In the genomic region with DNA sequence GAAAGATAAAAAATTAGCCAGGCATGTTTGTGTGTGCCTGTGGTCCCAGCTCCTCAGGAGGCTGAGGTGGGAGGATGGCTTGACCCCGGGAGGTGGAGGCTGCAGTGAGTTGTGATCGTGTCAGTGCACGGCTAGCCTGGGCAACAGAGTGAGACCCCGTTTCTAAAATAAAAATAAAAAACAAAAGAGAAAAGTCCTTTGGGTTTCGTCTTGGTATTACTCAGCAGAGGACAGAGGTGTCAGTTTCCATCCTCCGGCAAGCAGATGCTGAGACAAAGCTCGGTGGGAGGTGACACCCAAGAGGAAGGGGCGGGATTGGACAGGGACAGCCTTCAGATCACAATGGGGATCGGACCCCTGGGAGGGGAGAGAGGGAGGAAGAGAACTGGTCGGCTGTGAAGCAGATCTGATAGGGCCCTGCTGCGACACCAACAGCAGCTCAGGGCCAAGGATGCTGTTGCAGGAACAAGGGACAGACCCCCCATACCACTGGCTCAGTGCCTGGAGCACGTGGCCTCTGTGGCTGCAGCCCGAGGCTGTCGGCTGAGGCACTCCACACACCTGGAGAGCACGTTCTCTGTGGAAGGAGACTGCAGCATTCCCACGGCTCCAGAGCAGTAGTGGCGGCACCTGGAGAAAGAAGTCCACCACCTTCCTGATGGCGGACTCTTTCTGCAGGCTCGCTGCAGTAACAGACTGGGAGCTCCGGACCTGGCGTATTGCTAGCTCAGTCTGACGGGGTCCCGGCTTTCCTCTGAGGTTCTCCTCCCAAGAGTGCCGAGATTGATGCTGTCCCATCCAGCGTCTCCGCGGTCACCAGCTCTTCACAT, we compare ENCODE assay signal across 11 cellular contexts. TPM values are rescaled to one million over a fixed set of nuclear protein-coding genes. Genes with fewer than 3 reads are reported as not detected.
DNase-seq lines count a peak whose midpoint lies in the region; ATAC-seq, FAIRE-seq and TF ChIP-seq lines count a peak whose summit lies in the region.
"Had no signal": no experiment of that assay in that cellular context is flagged by ENCODE, and none has a peak within 500 bp of the region (broad histone marks: within the 10 kb centered on the region; RNA-seq: fewer than 3 reads in every experiment).

No MANE protein-coding gene starts in this region.

- no peaks in the 10 kb centered on the region for H3K9me3 ChIP-seq in H1 (ENCODE audit: insufficient read depth in 2 of 2, low read depth in 1 of 2, low read length in 1 of 2)

- peak overlapping the region; percentile 92; the same call in 1 of the 2 replicates for H2BK15ac ChIP-seq in H1 (ENCODE audit: low read length)

- H2BK120ac ChIP-seq in H1 (replicated peaks; ENCODE audit: low read depth, low read length) = no peak overlapping the region

- peak overlapping the region; percentile 58 for H4K91ac ChIP-seq in H1 (replicated peaks; ENCODE audit: insufficient read length, low read length)

- H2BK20ac ChIP-seq in H1 (ENCODE audit: low read length) = no peak overlapping the region; the same call in 1 of the 2 replicates

- POLR2A ChIA-PET in H1 (lab: Charles Lee; ENCODE audit: partially characterized antibody) = interaction anchor here (0.7 to 1.0 kb wide), 2 partner anchors 16 to 42 kb away, joined by 3 read pairs; no protein-coding TSS in a partner anchor

- H3K4ac ChIP-seq in H1 (replicated peaks; ENCODE audit: insufficient read length, low read depth, low read length) = no peak overlapping the region

- H3K14ac ChIP-seq in H1 (ENCODE audit: insufficient read length) = no peak overlapping the region

- 89% methylated on average over 24 of the region's 27 CpGs; no CpG with 5 or more reads in 1 of the 2 experiments for WGBS in H1 (ENCODE audit: extremely low coverage in 1 of 2, insufficient coverage in 1 of 2, insufficient read length in 1 of 2, insufficient replicate concordance in 2 of 2, low coverage in 1 of 2, low lambda C conversion rate in 2 of 2, missing lambda C conversion rate in 1 of 2), 2 experiments

- H3K4me3 ChIP-seq in GM12864 (ENCODE audit: low read depth, low read length) (peak overlapping the region; percentile 84), H1 (ENCODE audit: extremely low read depth in 1 of 4, insufficient read depth in 2 of 4, low read depth in 3 of 4, low read length in 4 of 4) (no peak overlapping the region)
- peak overlapping the region; percentile 99 for H3K4me3 ChIP-seq in Jurkat, Clone E6-1 (ENCODE audit: low read length)

- ATAC-seq in GM19328 (IDR thresholded peaks at IDR 0.05; ENCODE audit: unreplicated experiment) = peak; percentile 36

- 0 out of 2 replicates have a peak overlapping the region, but pooled peaks have one; percentile 13 for H2AK5ac ChIP-seq in H1 (ENCODE audit: low read depth, low read length)

- no peaks in the 10 kb centered on the region for H3K79me1 ChIP-seq in H1 (ENCODE audit: low read depth, low read length)

- no peak for TF ChIP-seq EP300 in H1 (IDR thresholded peaks at IDR 0.05; ENCODE audit: borderline replicate concordance in 1 of 2, low read depth in 2 of 2, low read length in 2 of 2)

- H3K79me2 ChIP-seq in H1 (ENCODE audit: control insufficient read depth in 1 of 2, insufficient read depth in 2 of 2, low read length in 2 of 2) = no peaks in the 10 kb centered on the region

- no peak for FAIRE-seq in H1 (lab: Jason Lieb, UNC)
- FAIRE-seq: colon had no signal

- no peak overlapping the region for H3K4me2 ChIP-seq in H1 (ENCODE audit: insufficient read depth in 1 of 2, low read depth in 2 of 2, low read length in 2 of 2)

- H4K8ac ChIP-seq in H1 (ENCODE audit: extremely low read depth, insufficient read depth, low read length) = no peak overlapping the region

- no peak overlapping the region for H3K18ac ChIP-seq in H1 (ENCODE audit: extremely low read depth, low read length)

- H3K36me3 ChIP-seq in H1 (ENCODE audit: control insufficient read depth in 2 of 4, insufficient read depth in 4 of 4, low read length in 3 of 4) = no peaks in the 10 kb centered on the region

- CTCF ChIA-PET in H1 (lab: Charles Lee; ENCODE audit: partially characterized antibody) = interaction anchor here (0.6 to 6.5 kb wide), 13 partner anchors 9 to 297 kb away, joined by 3 to 52 read pairs (median 5); no protein-coding TSS in a partner anchor

- peaks cover 2% of the 10 kb centered on the region; the same call in 1 of the 2 replicates for H3K23me2 ChIP-seq in H1 (ENCODE audit: low read depth, low read length)

- H3K27me3 ChIP-seq in H1 (replicated peaks in 1 of 4; ENCODE audit: control insufficient read depth in 3 of 4, extremely low read depth in 1 of 4, insufficient read depth in 3 of 4, low read length in 3 of 4) = no peaks in the 10 kb centered on the region

- TF ChIP-seq POLR2A in H1 (IDR thresholded peaks at IDR 0.05; ENCODE audit: control extremely low read depth in 1 of 2, low read depth in 2 of 2, low read length in 2 of 2) = no peak

- no peak overlapping the region for H2AFZ ChIP-seq in H1 (ENCODE audit: low read length)

- no peak overlapping the region for H4K5ac ChIP-seq in H1 (ENCODE audit: insufficient read length, low read depth, low read length)

- peak; percentile 78 for DNase-seq in GM12864 (ENCODE audit: low read depth)
- DNase-seq in Jurkat, Clone E6-1 (ENCODE audit: low read depth, low spot score) = peak; percentile 80
- DNase-seq in H1 (ENCODE audit: low read depth in 1 of 2, low spot score in 2 of 2) = no peak
- no peak for DNase-seq in AG08396 (ENCODE audit: low spot score)
- no peak for DNase-seq in HT-29 (ENCODE audit: low spot score)
- DNase-seq in CD1c-positive myeloid dendritic cell (ENCODE audit: extremely low spot score) = no peak
- DNase-seq in NOMO-1 treated with DMSO at 0.1 percent for 48 hours (lab: John Stamatoyannopoulos, UW; ENCODE audit: unreplicated experiment) = no peak
- DNase-seq: NCI-H526 treated with DMSO at 0.1 percent for 48 hours, nucleus accumbens had no signal

- H3K56ac ChIP-seq in H1 (replicated peaks; ENCODE audit: insufficient read length, low read depth, low read length) = no peak overlapping the region

- TF ChIP-seq CTCF in GM12864 (IDR thresholded peaks at IDR 0.05; ENCODE audit: low read depth, low read length, missing control alignments) = no peak
- no peak for TF ChIP-seq CTCF in H1 (IDR thresholded peaks at IDR 0.05; ENCODE audit: control extremely low read depth in 1 of 3, insufficient read depth in 1 of 3, low read depth in 1 of 3, low read length in 3 of 3)

- H3K27ac ChIP-seq in H1 (ENCODE audit: low read depth, low read length) = no peak overlapping the region

- peaks cover 0 to 13% (median 9%) of the 10 kb centered on the region in 4 experiments; a peak in 4 of 7 replicates for H3K4me1 ChIP-seq in H1 (replicated peaks in 1 of 4; ENCODE audit: control insufficient read depth in 3 of 4, insufficient read depth in 4 of 4, low read length in 3 of 4)

- H2BK5ac ChIP-seq in H1 (ENCODE audit: low read depth, low read length) = no peak overlapping the region

- TF ChIP-seq RAD21 in H1 (IDR thresholded peaks at IDR 0.05 in 1 of 2, conservative IDR thresholded peaks at IDR 0.05 in 1 of 2; ENCODE audit: low read depth in 2 of 2, low read length in 2 of 2) = no peak

- no peak overlapping the region for H3K9ac ChIP-seq in H1 (replicated peaks in 1 of 4; ENCODE audit: extremely low read depth in 1 of 4, low read depth in 3 of 4, low read length in 3 of 4)

- no peaks in the 10 kb centered on the region for H4K20me1 ChIP-seq in H1 (replicated peaks in 1 of 2; ENCODE audit: control insufficient read depth in 1 of 2, insufficient read depth in 2 of 2, low read length in 2 of 2)

- H2BK12ac ChIP-seq in H1 (ENCODE audit: low read depth, low read length) = 0 out of 2 replicates have a peak overlapping the region, but pooled peaks have one; percentile 39

- H3K23ac ChIP-seq in H1 (ENCODE audit: insufficient read length) = no peak overlapping the region

TF ChIP-seq in H1, 55 proteins besides CTCF, POLR2A, EP300 and RAD21:
- no peak for TF ChIP-seq SIX5 (IDR thresholded peaks at IDR 0.05; ENCODE audit: low read depth, low read length)
- TF ChIP-seq CREB1 (IDR thresholded peaks at IDR 0.05) = no peak
- TF ChIP-seq JUND (IDR thresholded peaks at IDR 0.05; ENCODE audit: low read length) = no peak
- TF ChIP-seq PHF8 (conservative IDR thresholded peaks at IDR 0.05; ENCODE audit: low read depth, low read length) = no peak
- no peak for TF ChIP-seq SP2 (IDR thresholded peaks at IDR 0.05; ENCODE audit: low read length)
- no peak for TF ChIP-seq GABPA (IDR thresholded peaks at IDR 0.05; ENCODE audit: borderline replicate concordance, insufficient read depth, low read length)
- no peak for TF ChIP-seq TCF12 (IDR thresholded peaks at IDR 0.05; ENCODE audit: low read depth, low read length)
- no peak for TF ChIP-seq BCL11A (IDR thresholded peaks at IDR 0.05; ENCODE audit: low read depth in 2 of 2, low read length in 2 of 2)
- no peak for TF ChIP-seq POLR2AphosphoS5 (IDR thresholded peaks at IDR 0.05; ENCODE audit: low read depth, low read length)
- no peak for TF ChIP-seq ASH2L (IDR thresholded peaks at IDR 0.05; ENCODE audit: low read length)
- TF ChIP-seq MAFK (IDR thresholded peaks at IDR 0.05; ENCODE audit: low read depth, low read length) = no peak
- no peak for TF ChIP-seq YY1 (IDR thresholded peaks at IDR 0.05; ENCODE audit: low read depth, low read length)
- no peak for TF ChIP-seq POU5F1 (IDR thresholded peaks at IDR 0.05; ENCODE audit: low read depth, low read length)
- TF ChIP-seq TAF7 (optimal IDR thresholded peaks at IDR 0.05; ENCODE audit: borderline replicate concordance, low read depth, low read length) = no peak
- TF ChIP-seq KDM5A (IDR thresholded peaks at IDR 0.05; ENCODE audit: low read length) = no peak
- TF ChIP-seq TEAD4 (IDR thresholded peaks at IDR 0.05; ENCODE audit: low read depth, low read length) = no peak

RNA-seq across cellular contexts. Expression of a gene that starts 5.2 kb away (rescaled TPM):
- 202 TPM for polyA plus RNA-seq in Jurkat, Clone E6-1 (2012; ENCODE audit: insufficient read depth, insufficient read length)
- 39.3 and 41.6 TPM in 2 replicates for total RNA-seq in H1 (2021; fragmentation: NEBNext Ultra II Directional; extraction: Animal tissue kit (Norgen Biotek cat#: 25700))
- polyA plus RNA-seq in H1 (2011; rRNA removed) = 114 and 133 TPM in 2 replicates
- polyA plus RNA-seq in H1 (2011; cell fraction: cytosol; rRNA removed) = 90.6 TPM
- 66.4 TPM for polyA plus RNA-seq in H1 (2011; cell fraction: nucleus; rRNA removed)
- polyA plus RNA-seq in H1 (2012, experiment 1 of 2) = 33.0 to 44.6 TPM (median 43.2 TPM) in 4 replicates
- 24.4 TPM for polyA plus RNA-seq in H1 (2012, experiment 2 of 2)
- 52.8 TPM for polyA plus RNA-seq in H1 (2013, experiment 1 of 2)
- polyA plus RNA-seq in H1 (2013, experiment 2 of 2) = 53.5 TPM
- polyA minus RNA-seq in H1 (2011; rRNA and poly(A)+ RNA removed) = 15.5 and 15.6 TPM in 2 replicates
- polyA minus RNA-seq in H1 (2011; cell fraction: cytosol; rRNA and poly(A)+ RNA removed) = 29.1 TPM
- 14.9 TPM for polyA minus RNA-seq in H1 (2011; cell fraction: nucleus; rRNA and poly(A)+ RNA removed)
- 290 and 308 TPM in 2 replicates for total RNA-seq in HT-29 (2014; rRNA removed; shearing (Covaris generic))

Comparison
In these comparisons a context has a peak if more than half of its experiments do, and no peak if none do; other contexts are left out.
1. DNase-seq: peak in GM12864 (single experiment) and Jurkat, Clone E6-1 (single experiment); none in H1 (0 of 2), AG08396 (single experiment), HT-29 (single experiment), CD1c-positive myeloid dendritic cell (single experiment) and NOMO-1 treated with DMSO at 0.1 percent for 48 hours (single experiment).
2. H3K4me3 ChIP-seq: peak in GM12864 (single experiment) and Jurkat, Clone E6-1 (single experiment); none in H1 (0 of 4).